8 cellular contexts compared by ENCODE assay signal in genomic region chr10:73076361-73077183, GRCh38. TPM values are rescaled to one million over a fixed set of nuclear protein-coding genes. Genes with fewer than 3 reads are reported as not detected.
A peak's percentile ranks its signal among the peaks of the same experiment; 100 is the strongest.
DNase-seq lines count a peak whose midpoint lies in the region; ATAC-seq and TF ChIP-seq lines count a peak whose summit lies in the region.

No MANE protein-coding gene starts in this region.

- no peaks in the 10 kb centered on the region for H3K27me3 ChIP-seq in upper lobe of right lung

- peak overlapping the region in 1 of 2 donors; percentile 15 for H3K4me3 ChIP-seq in cardiac fibroblast (replicated peaks in 1 of 2; ENCODE audit: low read depth in 2 of 2, low read length in 2 of 2)
- peak overlapping the region; percentile 7 for H3K4me3 ChIP-seq in upper lobe of right lung

- DNase-seq in AG08396 (ENCODE audit: low spot score) (peak; percentile 28), M059J (ENCODE audit: low read depth) (peak; percentile 65), cardiac fibroblast (ENCODE audit: low read depth in 2 of 2) (peak; percentile 81 to 92), lung microvascular endothelial cell (ENCODE audit: low read depth in 2 of 2) (peak; percentile 43 to 76), upper lobe of right lung (no peak), NCI-H2081 (lab: John Stamatoyannopoulos, UW) (no peak), NCI-H1417 treated with DMSO at 0.1 percent for 48 hours (lab: John Stamatoyannopoulos, UW) (no peak)

- no peak for TF ChIP-seq CTCF in cardiac fibroblast (IDR thresholded peaks at IDR 0.05; ENCODE audit: low read depth, low read length)
- TF ChIP-seq CTCF in upper lobe of right lung (IDR thresholded peaks at IDR 0.05): no peak

- H3K27ac ChIP-seq in upper lobe of right lung: peak overlapping the region; percentile 71

- H3K4me1 ChIP-seq in upper lobe of right lung: peaks cover 10% of the 10 kb centered on the region

- peaks cover 22% of the 10 kb centered on the region for H3K36me3 ChIP-seq in upper lobe of right lung

- intact Hi-C loops in upper lobe of right lung (cut with DNase I): no loop called here

- ATAC-seq in upper lobe of right lung (peak; percentile 82), HG03196 (IDR thresholded peaks at IDR 0.05; ENCODE audit: unreplicated experiment) (no peak)

- H3K9me3 ChIP-seq in upper lobe of right lung: no peaks in the 10 kb centered on the region

RNA-seq across cellular contexts. Expression of gene P4HA1, which starts 20.1 kb away (rescaled TPM):
- 165 and 206 TPM in 2 replicates for total RNA-seq in M059J (2014; rRNA removed; shearing (Covaris generic))
- total RNA-seq in lung microvascular endothelial cell: 51.9 and 105 TPM in 2 replicates
- total RNA-seq in upper lobe of right lung: 51.8 TPM

RNA-seq across cellular contexts. Expression of gene NUDT13, which starts 33.7 kb away (rescaled TPM):
- total RNA-seq in M059J (2014; rRNA removed; shearing (Covaris generic)): not detected in 2 replicates
- total RNA-seq in lung microvascular endothelial cell (1.2 and 1.7 TPM in 2 replicates), upper lobe of right lung (2.3 TPM)

Comparison
In these comparisons a context has a peak if more than half of its experiments do, and no peak if none do; other contexts are left out.
1. DNase-seq: peak in AG08396 (single experiment), M059J (single experiment), cardiac fibroblast (2 of 2) and lung microvascular endothelial cell (2 of 2); none in upper lobe of right lung (single experiment), NCI-H2081 (0 of 2) and NCI-H1417 treated with DMSO at 0.1 percent for 48 hours (single experiment).